In the genomic region with DNA sequence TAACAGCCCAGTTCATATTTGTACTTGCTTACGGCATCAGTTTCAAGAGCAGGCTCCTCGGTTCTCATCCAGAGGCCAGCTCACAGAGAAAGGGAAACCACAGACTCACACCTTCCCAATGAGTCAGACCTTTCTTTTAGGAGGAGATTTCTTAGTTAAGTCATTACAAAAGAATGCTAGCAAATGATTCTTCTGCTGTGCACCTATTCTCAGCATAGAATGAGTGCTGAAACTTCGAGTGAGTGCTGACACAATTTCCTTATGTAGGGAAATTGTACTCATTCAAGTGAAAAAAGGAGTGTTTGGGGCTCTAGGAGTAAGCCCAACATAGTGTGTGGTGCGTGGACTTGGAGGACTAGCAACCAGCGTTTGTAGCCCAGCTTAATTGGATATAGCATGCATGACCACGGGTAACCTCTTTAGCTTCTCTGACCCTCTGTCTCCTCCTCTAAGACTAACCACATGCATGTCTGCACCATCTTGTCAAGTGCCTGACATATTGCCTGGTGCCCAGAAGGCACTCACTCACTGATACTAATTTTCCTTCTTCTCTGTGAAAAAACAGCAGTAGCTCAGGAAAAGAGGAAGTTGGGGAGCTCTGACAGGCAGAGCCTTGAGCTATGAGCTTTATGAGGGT, we compare ENCODE assay signal across 8 cellular contexts.
A peak's percentile ranks its signal among the peaks of the same experiment; 100 is the strongest.
DNase-seq lines count a peak whose midpoint lies in the region; ATAC-seq and TF ChIP-seq lines count a peak whose summit lies in the region.

No MANE protein-coding gene starts in this region.

- ATAC-seq in HCT116 (peak; percentile 83), right cardiac atrium (peak in 1 of 2 donors; percentile 46)
- ATAC-seq in stimulated activated memory B cell treated with anti-CD40 and anti-IgM and Interleukin-4, amounts not matched to agents 10 μg/mL and 1 μg/mL and 100 μg/mL, for 72 hours, result peak; percentile 65

- TF ChIP-seq CTCF in GM13976 (IDR thresholded peaks at IDR 0.05; ENCODE audit: borderline replicate concordance, control extremely low read depth, extremely low read depth, insufficient read depth, missing control alignments) (no peak), HCT116 (IDR thresholded peaks at IDR 0.05 in 2 of 3, conservative IDR thresholded peaks at IDR 0.05 in 1 of 3; ENCODE audit: borderline replicate concordance in 1 of 3, insufficient read depth in 1 of 3, low read depth in 2 of 3, low read length in 2 of 3) (no peak), MM.1S (IDR thresholded peaks at IDR 0.05; ENCODE audit: low read length) (no peak), prostate gland (IDR thresholded peaks at IDR 0.05) (no peak)

- DNase-seq in GM13976 (ENCODE audit: low spot score) (peak; percentile 47), HCT116 (ENCODE audit: low read depth, low spot score) (peak; percentile 88), MM.1S (peak; percentile 88), right cardiac atrium (no peak), prostate gland (ENCODE audit: low spot score) (no peak), NCI-H2171 (lab: John Stamatoyannopoulos, UW) (no peak)
- peak; percentile 65 to 67 for DNase-seq in activated T-cell treated with anti-CD3 and anti-CD28 coated beads, Interleukin-2, amount 50 U/mL, for 48 hours

- peak overlapping the region; percentile 90 for H3K27ac Mint-ChIP-seq in stimulated activated memory B cell treated with anti-CD40 and anti-IgM and Interleukin-4, amounts not matched to agents 10 μg/mL and 1 μg/mL and 100 μg/mL, for 72 hours

- WGBS in right cardiac atrium, result 48% methylated on average over 6 of the region's 6 CpGs
- WGBS in prostate gland, result 67% methylated on average over 6 of the region's 6 CpGs

- peaks cover 19% of the 10 kb centered on the region for H3F3A ChIP-seq in MM.1S (ENCODE audit: insufficient read depth, low read length)

- H3K79me2 ChIP-seq in HCT116 (ENCODE audit: insufficient read depth, low read length) (no peaks in the 10 kb centered on the region), MM.1S (ENCODE audit: low read length) (no peaks in the 10 kb centered on the region)

- no TSS peak for BruUV-seq in HCT116 (replicated peaks; lab: Mats Ljungman, UMichigan)

- peak overlapping the region; percentile 52 for H2AFZ ChIP-seq in HCT116 (ENCODE audit: low read depth, low read length, poor library complexity, severe bottlenecking)
- H2AFZ ChIP-seq in MM.1S (ENCODE audit: low read length), result peak overlapping the region; percentile 14; the same call in 1 of the 2 replicates

- TF ChIP-seq RAD21 in HCT116 (IDR thresholded peaks at IDR 0.05; ENCODE audit: low read depth), result no peak; the same call in 1 of the 2 replicates

- H3K36me3 Mint-ChIP-seq in stimulated activated memory B cell treated with anti-CD40 and anti-IgM and Interleukin-4, amounts not matched to agents 10 μg/mL and 1 μg/mL and 100 μg/mL, for 72 hours, result no peaks in the 10 kb centered on the region

- H3K9me3 ChIP-seq in HCT116 (ENCODE audit: control insufficient read depth in 1 of 2, insufficient read depth in 1 of 2, low read depth in 1 of 2, low read length in 2 of 2) (no peaks in the 10 kb centered on the region), MM.1S (replicated peaks; ENCODE audit: insufficient read depth, low read length) (no peaks in the 10 kb centered on the region), right cardiac atrium (ENCODE audit: control insufficient read depth, low read length) (no peaks in the 10 kb centered on the region), prostate gland (no peaks in the 10 kb centered on the region)

- in situ Hi-C loops in GM13976 (cut with MboI; ENCODE audit: low sequenced_read_pairs, unreplicated experiment), result no loop called here

- intact Hi-C loops in HCT116 (cut with micrococcal nuclease) (loop anchor here (1.0 kb wide), 2 partner anchors 125 to 129 kb away; partner anchors contain the start of gene MALT1), right cardiac atrium (cut with DNase I) (no loop called here), prostate gland (cut with DNase I) (no loop called here)

- H3K9me3 Mint-ChIP-seq in stimulated activated memory B cell treated with anti-CD40 and anti-IgM and Interleukin-4, amounts not matched to agents 10 μg/mL and 1 μg/mL and 100 μg/mL, for 72 hours, result peaks cover 2% of the 10 kb centered on the region

- H3K4me3 Mint-ChIP-seq in stimulated activated memory B cell treated with anti-CD40 and anti-IgM and Interleukin-4, amounts not matched to agents 10 μg/mL and 1 μg/mL and 100 μg/mL, for 72 hours, result no peak overlapping the region

- H3K27ac ChIP-seq in HCT116 (ENCODE audit: low read depth, low read length), result peak overlapping the region; percentile 63; the same call in 1 of the 2 replicates
- H3K27ac ChIP-seq in MM.1S (ENCODE audit: low read length), result peak overlapping the region; percentile 86
- peak overlapping the region; percentile 66 for H3K27ac ChIP-seq in right cardiac atrium (ENCODE audit: low read length)
- H3K27ac ChIP-seq in prostate gland, result no peak overlapping the region

- H3K4me3 ChIP-seq in HCT116 (replicated peaks in 1 of 2; ENCODE audit: low read depth in 1 of 2, low read length in 2 of 2) (peak overlapping the region in 1 of 2 experiments; percentile 36; a peak in 2 of 4 replicates), MM.1S (ENCODE audit: low read length) (peak overlapping the region; percentile 28), right cardiac atrium (ENCODE audit: low read length) (no peak overlapping the region), prostate gland (no peak overlapping the region)

- no peak for TF ChIP-seq POLR2A in HCT116 (IDR thresholded peaks at IDR 0.05; ENCODE audit: borderline replicate concordance, extremely low read depth, insufficient read depth, insufficient read length)
- TF ChIP-seq POLR2A in prostate gland (IDR thresholded peaks at IDR 0.05), result no peak

- H3K4me1 Mint-ChIP-seq in stimulated activated memory B cell treated with anti-CD40 and anti-IgM and Interleukin-4, amounts not matched to agents 10 μg/mL and 1 μg/mL and 100 μg/mL, for 72 hours, result peaks cover 96% of the 10 kb centered on the region

- RAD21 ChIA-PET in HCT116 (lab: Charles Lee; ENCODE audit: low non-redundant PET in 1 of 2, low total read pairs in 2 of 2, uncharacterized antibody in 2 of 2, unreplicated experiment in 2 of 2), result no interaction called here

- H3K4me2 ChIP-seq in HCT116 (ENCODE audit: low read length) (peak overlapping the region; percentile 73), MM.1S (ENCODE audit: low read depth, low read length) (peak overlapping the region; percentile 61)

- no peaks in the 10 kb centered on the region for H3K27me3 Mint-ChIP-seq in stimulated activated memory B cell treated with anti-CD40 and anti-IgM and Interleukin-4, amounts not matched to agents 10 μg/mL and 1 μg/mL and 100 μg/mL, for 72 hours

- H3K4me1 ChIP-seq in HCT116 (ENCODE audit: control insufficient read depth in 1 of 2, insufficient read depth in 2 of 2, low read length in 2 of 2) (peaks cover 26 to 75% of the 10 kb centered on the region in 2 experiments), MM.1S (ENCODE audit: low read length) (peaks cover 40% of the 10 kb centered on the region), right cardiac atrium (ENCODE audit: control insufficient read depth, insufficient read depth, low read length) (peaks cover 7% of the 10 kb centered on the region), prostate gland (replicated peaks) (no peaks in the 10 kb centered on the region)

- no peaks in the 10 kb centered on the region for H3K27me3 ChIP-seq in HCT116 (ENCODE audit: insufficient read depth, low read length)
- H3K27me3 ChIP-seq in MM.1S (replicated peaks; ENCODE audit: insufficient read depth, low read length), result no peaks in the 10 kb centered on the region
- no peaks in the 10 kb centered on the region for H3K27me3 ChIP-seq in right cardiac atrium (ENCODE audit: control insufficient read depth, insufficient read depth)
- no peaks in the 10 kb centered on the region for H3K27me3 ChIP-seq in prostate gland (replicated peaks; ENCODE audit: insufficient read depth)

- POLR2A ChIA-PET in HCT116 (lab: Charles Lee), result interaction anchor here (2.8 kb wide), 1 partner anchor 128 kb away, joined by 24 read pairs; the partner anchor contains the start of gene MALT1

- H3K9me2 ChIP-seq in HCT116 (ENCODE audit: insufficient read depth) (no peaks in the 10 kb centered on the region), MM.1S (replicated peaks; ENCODE audit: insufficient read depth, low read length) (no peaks in the 10 kb centered on the region)

- H4K20me1 ChIP-seq in HCT116 (ENCODE audit: insufficient read depth) (no peaks in the 10 kb centered on the region), MM.1S (ENCODE audit: insufficient read depth, low read length) (no peaks in the 10 kb centered on the region)

- H3K9ac ChIP-seq in HCT116 (ENCODE audit: low read length) (peak overlapping the region; percentile 41), MM.1S (ENCODE audit: low read length) (peak overlapping the region; percentile 24; the same call in 1 of the 2 replicates)

- H3K36me3 ChIP-seq in HCT116 (ENCODE audit: control insufficient read depth in 1 of 2, insufficient read depth in 2 of 2, low read length in 2 of 2) (no peaks in the 10 kb centered on the region), MM.1S (replicated peaks; ENCODE audit: insufficient read depth, low read length) (no peaks in the 10 kb centered on the region), prostate gland (no peaks in the 10 kb centered on the region)

- CTCF ChIA-PET in HCT116 (lab: Charles Lee), result interaction anchor here (0.8 to 1.5 kb wide), 5 partner anchors 12 to 222 kb away, joined by 3 to 13 read pairs (median 3); no protein-coding TSS in a partner anchor

TF ChIP-seq in HCT116, 20 proteins besides CTCF, POLR2A, EP300 and RAD21 (continues in another document):
- peak; percentile 90 for TF ChIP-seq JUND (IDR thresholded peaks at IDR 0.05)
- peak; percentile 73; the same call in 1 of the 2 replicates for TF ChIP-seq CEBPB (IDR thresholded peaks at IDR 0.05; ENCODE audit: low read depth)
- TF ChIP-seq SIN3A (IDR thresholded peaks at IDR 0.05; ENCODE audit: low read depth), result peak; percentile 64
- TF ChIP-seq SRF (IDR thresholded peaks at IDR 0.05; ENCODE audit: low read depth), result peak; percentile 57; the same call in 1 of the 2 replicates
- no peak for TF ChIP-seq EZH2 (IDR thresholded peaks at IDR 0.05)
- no peak for TF ChIP-seq ATF3 (IDR thresholded peaks at IDR 0.05)
- TF ChIP-seq FOSL1 (IDR thresholded peaks at IDR 0.05; ENCODE audit: low read depth), result peak; percentile 91

Comparison
In these comparisons a context has a peak if more than half of its experiments do, and no peak if none do; other contexts are left out.
1. DNase-seq: peak in GM13976 (single experiment), HCT116 (single experiment), MM.1S (single experiment) and activated T-cell treated with anti-CD3 and anti-CD28 coated beads, Interleukin-2, amount 50 U/mL, for 48 hours (2 of 2); none in right cardiac atrium (0 of 3), prostate gland (single experiment) and NCI-H2171 (single experiment).
2. H3K27ac ChIP-seq: peak in HCT116 (single experiment), MM.1S (single experiment) and right cardiac atrium (single experiment); none in prostate gland (0 of 2).